Comparison of ENCODE assay signal across 8 cellular contexts in the genomic region with DNA sequence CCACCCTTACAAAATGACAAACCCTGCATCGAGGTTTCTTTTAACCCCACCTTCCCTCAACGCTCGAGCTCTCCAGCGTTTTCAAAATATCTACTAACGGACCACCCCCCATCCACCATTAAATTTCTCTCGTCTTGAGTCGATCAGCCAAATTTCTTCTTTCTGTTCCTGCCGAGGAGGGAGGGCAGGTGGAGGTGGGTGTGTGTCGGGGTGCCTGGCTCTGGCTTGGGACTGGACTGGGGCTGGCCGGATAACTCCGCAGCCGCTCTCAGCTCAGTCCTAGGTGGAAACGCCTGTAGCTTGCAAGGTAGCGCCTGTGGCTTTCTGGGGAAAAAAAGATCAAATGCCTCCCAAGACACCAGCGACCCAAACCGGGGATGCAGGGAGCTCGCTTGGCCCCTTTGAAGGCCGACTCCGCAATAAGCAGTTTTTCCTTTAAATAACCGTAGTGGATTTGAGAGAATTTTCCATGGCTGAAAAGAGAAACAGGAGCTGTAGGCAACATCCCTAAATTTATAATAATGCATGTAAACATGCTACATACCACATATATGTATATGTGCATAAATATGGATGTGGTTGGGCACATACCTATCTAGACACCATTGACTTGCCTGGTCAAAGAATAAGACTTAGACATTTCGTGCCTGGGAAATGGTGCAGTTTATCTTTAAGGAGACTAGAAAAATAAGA. TPM values are rescaled to one million over a fixed set of nuclear protein-coding genes. Genes with fewer than 3 reads are reported as not detected.
A peak's percentile ranks its signal among the peaks of the same experiment; 100 is the strongest.
DNase-seq lines count a peak whose midpoint lies in the region; ATAC-seq, FAIRE-seq and TF ChIP-seq lines count a peak whose summit lies in the region.

No MANE protein-coding gene starts in this region.

- POLR2A ChIA-PET in MCF 10A (lab: Yijun Ruan, JAX): interaction anchor here (0.7 to 1.3 kb wide), 6 partner anchors 30 to 480 kb away, joined by 3 to 6 read pairs (median 3); a partner anchor contains a TSS

- CTCF ChIA-PET in MCF 10A (lab: Yijun Ruan, JAX): interaction anchor here (0.6 to 1.8 kb wide), 8 partner anchors 35 to 578 kb away, joined by 3 to 8 read pairs (median 4); a partner anchor contains a TSS

- H3K27me3 Mint-ChIP-seq in MCF 10A (ENCODE audit: insufficient read depth, unreplicated experiment): peaks cover 45% of the 10 kb centered on the region

- H3K36me3 Mint-ChIP-seq in MCF 10A (ENCODE audit: insufficient read depth, unreplicated experiment): no peaks in the 10 kb centered on the region

- peak overlapping the region; percentile 73 for H3K4me3 Mint-ChIP-seq in MCF 10A (ENCODE audit: unreplicated experiment)

- H3K4me1 Mint-ChIP-seq in MCF 10A (ENCODE audit: insufficient read depth, unreplicated experiment): no peaks in the 10 kb centered on the region

- H3K27ac Mint-ChIP-seq in MCF 10A (ENCODE audit: low read depth, unreplicated experiment): no peak overlapping the region

- no TSS peak for BruUV-seq in MCF 10A (replicated peaks; lab: Mats Ljungman, UMichigan)

- peaks cover 34 to 38% of the 10 kb centered on the region in 2 donors for H3K27me3 ChIP-seq in mucosa of rectum (ENCODE audit: control insufficient read depth in 2 of 2, insufficient read depth in 2 of 2, low read length in 2 of 2)

- no peak for FAIRE-seq in HTR-8/SVneo (lab: Jason Lieb, UNC)

- peak overlapping the region; percentile 43 to 56 for H3K4me3 ChIP-seq in mucosa of rectum (ENCODE audit: low read length in 2 of 2)

- DNase-seq in Daoy (ENCODE audit: low read depth) (peak; percentile 32), NCI-H1105 treated with DMSO at 0.1 percent for 48 hours (lab: John Stamatoyannopoulos, UW) (peak; percentile 62), MCF 10A (ENCODE audit: unreplicated experiment) (no peak), HTR-8/SVneo (ENCODE audit: insufficient read length, low spot score) (no peak), left colon (no peak), NOMO-1 treated with dmso at 0.1 percent for 144 hours (lab: John Stamatoyannopoulos, UW; ENCODE audit: unreplicated experiment) (no peak)

- no peaks in the 10 kb centered on the region for H3K36me3 ChIP-seq in mucosa of rectum (ENCODE audit: control insufficient read depth in 2 of 2, insufficient read depth in 2 of 2, low read length in 2 of 2)

- intact Hi-C loops in MCF 10A (cut with micrococcal nuclease): loop anchor here (1.0 to 2.0 kb wide), 2 partner anchors 461 to 577 kb away; no protein-coding TSS in a partner anchor
- intact Hi-C loops in left colon (cut with DNase I, micrococcal nuclease): no loop called here

- H3K9me3 Mint-ChIP-seq in MCF 10A (ENCODE audit: unreplicated experiment): no peaks in the 10 kb centered on the region

- H3K27ac ChIP-seq in mucosa of rectum (ENCODE audit: low read depth in 2 of 2, low read length in 2 of 2): no peak overlapping the region

- ATAC-seq in left colon (no peak), HG03342 (IDR thresholded peaks at IDR 0.05; ENCODE audit: unreplicated experiment) (no peak)

- H3K4me1 ChIP-seq in mucosa of rectum (ENCODE audit: control insufficient read depth in 2 of 2, insufficient read depth in 2 of 2, low read length in 2 of 2): peaks cover 4 to 11% of the 10 kb centered on the region in 2 donors

- no peak overlapping the region for H3K9ac ChIP-seq in mucosa of rectum (ENCODE audit: low read depth in 1 of 2, low read length in 2 of 2)

- H3K9me3 ChIP-seq in mucosa of rectum (ENCODE audit: control insufficient read depth in 2 of 2, low read length in 2 of 2): no peaks in the 10 kb centered on the region

- no peak for TF ChIP-seq CTCF in MCF 10A (IDR thresholded peaks at IDR 0.05; ENCODE audit: unreplicated experiment)

RNA-seq across cellular contexts. Expression of a gene that starts 1.9 kb away (rescaled TPM):
- total RNA-seq in Daoy (2014; rRNA removed; shearing (Covaris generic)): 1.2 and 1.3 TPM in 2 replicates
- 0.02 TPM in 1 of 2 replicates, not detected in the other for total RNA-seq in MCF 10A (2022)
- under 1 TPM; 0.31 to 0.34 TPM for total RNA-seq in left colon

RNA-seq across cellular contexts. Expression of a gene that starts 57.2 kb away (rescaled TPM):
- total RNA-seq in Daoy (2014; rRNA removed; shearing (Covaris generic)): 49.5 and 64.8 TPM in 2 replicates
- total RNA-seq in MCF 10A (2022): 49.7 and 58.6 TPM in 2 replicates
- 10 to 100 TPM; 83.0 to 89.6 TPM for total RNA-seq in left colon

Comparison
In these comparisons a context has a peak if more than half of its experiments do, and no peak if none do; other contexts are left out.
1. DNase-seq: peak in Daoy (single experiment) and NCI-H1105 treated with DMSO at 0.1 percent for 48 hours (single experiment); none in MCF 10A (single experiment), HTR-8/SVneo (single experiment), left colon (0 of 2) and NOMO-1 treated with dmso at 0.1 percent for 144 hours (single experiment).